Comparison of ENCODE assay signal across 8 cellular contexts in genomic region chr11:118911880-118912741, GRCh38. TPM values are rescaled to one million over a fixed set of nuclear protein-coding genes. Genes with fewer than 3 reads are reported as not detected.
DNase-seq lines count a peak whose midpoint lies in the region; ATAC-seq and TF ChIP-seq lines count a peak whose summit lies in the region.

No MANE protein-coding gene starts in this region.

- POLR2A ChIA-PET in AG04449 (lab: Yijun Ruan, JAX) = interaction anchor here (1.0 to 4.1 kb wide), 5 partner anchors 16 to 293 kb away, joined by 4 to 49 read pairs (median 10); partner anchors contain the start of gene DDX6
- POLR2A ChIA-PET in activated CD4-positive, alpha-beta T cell treated with anti-CD3 and anti-CD28 coated beads for 36 hours (lab: Charles Lee) = interaction anchor here (1.2 to 3.7 kb wide), 8 partner anchors 11 to 122 kb away, joined by 4 to 26 read pairs (median 6); partner anchors contain the start of genes BCL9L and DDX6

- TF ChIP-seq CTCF in AG04449 (IDR thresholded peaks at IDR 0.05; ENCODE audit: insufficient read depth, low read length, missing control alignments) = no peak
- TF ChIP-seq CTCF in colonic mucosa (IDR thresholded peaks at IDR 0.05) = no peak
- TF ChIP-seq CTCF in right lobe of liver (IDR thresholded peaks at IDR 0.05) = no peak

- H3K9me3 ChIP-seq in HUES48 (ENCODE audit: control insufficient read depth, insufficient read depth, low read length) (no peaks in the 10 kb centered on the region), colonic mucosa (no peaks in the 10 kb centered on the region), right lobe of liver (no peaks in the 10 kb centered on the region)

- no peaks in the 10 kb centered on the region for H3K9me3 Mint-ChIP-seq in activated CD4-positive, alpha-beta T cell treated with anti-CD3 and anti-CD28 coated beads for 36 hours (ENCODE audit: low read depth)

- peak overlapping the region; percentile 78 for H3K4me3 Mint-ChIP-seq in activated CD4-positive, alpha-beta T cell treated with anti-CD3 and anti-CD28 coated beads for 36 hours

- DNase-seq in AG04449 (ENCODE audit: low read depth, low spot score) = no peak
- peak; percentile 92 for DNase-seq in activated CD4-positive, alpha-beta T cell treated with anti-CD3 and anti-CD28 coated beads for 36 hours
- peak; percentile 90 for DNase-seq in colonic mucosa
- DNase-seq in right lobe of liver = peak in 2 of 3 donors; percentile 51 to 66
- DNase-seq in stimulated activated CD4-positive, alpha-beta T cell treated with anti-CD3 and anti-CD28 coated beads, TNF-alpha, amount 100 ng/mL, for 24 hours (ENCODE audit: low read depth in 3 of 3) = peak; percentile 71 to 83 (median 71)

- no peak for TF ChIP-seq POLR2A in right lobe of liver (IDR thresholded peaks at IDR 0.05)

- H3K27me3 ChIP-seq in HUES48 (ENCODE audit: control insufficient read depth, insufficient read depth, low read length) = no peaks in the 10 kb centered on the region
- H3K27me3 ChIP-seq in colonic mucosa = no peaks in the 10 kb centered on the region
- no peaks in the 10 kb centered on the region for H3K27me3 ChIP-seq in right lobe of liver

- intact Hi-C loops in activated CD4-positive, alpha-beta T cell treated with anti-CD3 and anti-CD28 coated beads for 36 hours (cut with DNase I, micrococcal nuclease) = loop anchor here (1.0 kb wide), 1 partner anchor 16 kb away; no protein-coding TSS in a partner anchor
- intact Hi-C loops in colonic mucosa (cut with DNase I) (no loop called here), right lobe of liver (cut with DNase I) (no loop called here)

- H3K27ac ChIP-seq in HUES48 (ENCODE audit: low read depth, low read length) = peak overlapping the region; percentile 100
- peak overlapping the region; percentile 100 for H3K27ac ChIP-seq in colonic mucosa
- peak overlapping the region; percentile 47 to 75 (median 74) for H3K27ac ChIP-seq in right lobe of liver

- H3K4me3 ChIP-seq in AG04449 (ENCODE audit: low read depth, low read length) (peak overlapping the region; percentile 51), HUES48 (ENCODE audit: low read depth, low read length) (peak overlapping the region; percentile 67), colonic mucosa (no peak overlapping the region), right lobe of liver (no peak overlapping the region)

- no peaks in the 10 kb centered on the region for H3K36me3 ChIP-seq in HUES48 (ENCODE audit: control insufficient read depth, insufficient read depth, low read length)
- H3K36me3 ChIP-seq in colonic mucosa = no peaks in the 10 kb centered on the region
- H3K36me3 ChIP-seq in right lobe of liver = no peaks in the 10 kb centered on the region

- peaks cover 88% of the 10 kb centered on the region for H3K4me1 Mint-ChIP-seq in activated CD4-positive, alpha-beta T cell treated with anti-CD3 and anti-CD28 coated beads for 36 hours

- ATAC-seq in activated CD4-positive, alpha-beta T cell treated with anti-CD3 and anti-CD28 coated beads for 36 hours = peak; percentile 59
- peak in 2 of 4 donors; percentile 3 to 33 for ATAC-seq in right lobe of liver
- ATAC-seq in HG02884 (IDR thresholded peaks at IDR 0.05; ENCODE audit: unreplicated experiment) = no peak
- no peak for ATAC-seq in GM18868 (IDR thresholded peaks at IDR 0.05; ENCODE audit: unreplicated experiment)

- peaks cover 86% of the 10 kb centered on the region for H3K4me1 ChIP-seq in HUES48 (ENCODE audit: control insufficient read depth, insufficient read depth, low read length)
- H3K4me1 ChIP-seq in colonic mucosa = peaks cover 60% of the 10 kb centered on the region
- H3K4me1 ChIP-seq in right lobe of liver = peaks cover 0 to 58% (median 29%) of the 10 kb centered on the region in 4 donors

- peak overlapping the region; percentile 78 for H3K9ac ChIP-seq in HUES48 (ENCODE audit: low read depth, low read length)
- peak overlapping the region; percentile 60 to 75 for H3K9ac ChIP-seq in colonic mucosa (ENCODE audit: low read depth in 2 of 2, low read length in 2 of 2)

- CTCF ChIA-PET in AG04449 (lab: Yijun Ruan, JAX) = interaction anchor here (0.6 to 1.4 kb wide), 2 partner anchors 11 to 45 kb away, joined by 3 to 5 read pairs; no protein-coding TSS in a partner anchor
- CTCF ChIA-PET in activated CD4-positive, alpha-beta T cell treated with anti-CD3 and anti-CD28 coated beads for 36 hours (lab: Charles Lee) = interaction anchor here (0.6 to 10.3 kb wide), 9 partner anchors 17 to 222 kb away, joined by 3 to 96 read pairs (median 6); partner anchors contain the start of genes CXCR5, SLC37A4 and UPK2

- H3K27ac Mint-ChIP-seq in activated CD4-positive, alpha-beta T cell treated with anti-CD3 and anti-CD28 coated beads for 36 hours = peak overlapping the region; percentile 100

- 55% methylated on average over 17 of the region's 23 CpGs for WGBS in right lobe of liver (ENCODE audit: insufficient coverage, low coverage, low lambda C conversion rate, missing lambda C conversion rate)

- H3K27me3 Mint-ChIP-seq in activated CD4-positive, alpha-beta T cell treated with anti-CD3 and anti-CD28 coated beads for 36 hours = no peaks in the 10 kb centered on the region

- H3K36me3 Mint-ChIP-seq in activated CD4-positive, alpha-beta T cell treated with anti-CD3 and anti-CD28 coated beads for 36 hours (ENCODE audit: low read depth) = peaks cover 9% of the 10 kb centered on the region

RNA-seq across cellular contexts. Expression of gene BCL9L, which starts 13.6 kb away (rescaled TPM):
- total RNA-seq in activated CD4-positive, alpha-beta T cell treated with anti-CD3 and anti-CD28 coated beads for 36 hours = 10 to 100 TPM; 34.5 to 58.5 TPM
- total RNA-seq in colonic mucosa = 10 to 100 TPM; 31.4 to 37.4 TPM
- 10 to 100 TPM; 10.2 to 22.5 (median 19.8) TPM for total RNA-seq in right lobe of liver

RNA-seq across cellular contexts. Expression of gene CXCR5, which starts 28.4 kb away (rescaled TPM):
- total RNA-seq in activated CD4-positive, alpha-beta T cell treated with anti-CD3 and anti-CD28 coated beads for 36 hours = 10 to 100 TPM; 18.9 to 21.3 TPM
- total RNA-seq in colonic mucosa (under 1 TPM; 0.05 to 0.19 TPM), right lobe of liver (under 1 TPM in 2 of 6 experiments, not detected in 4; 0.07 TPM)

RNA-seq across cellular contexts. Expression of gene UPK2, which starts 44.0 kb away (rescaled TPM):
- under 1 TPM; 0.19 to 0.32 TPM for total RNA-seq in activated CD4-positive, alpha-beta T cell treated with anti-CD3 and anti-CD28 coated beads for 36 hours
- total RNA-seq in colonic mucosa (not detected), right lobe of liver (not detected)

RNA-seq across cellular contexts. Expression of gene FOXR1, which starts 59.5 kb away (rescaled TPM):
- total RNA-seq in activated CD4-positive, alpha-beta T cell treated with anti-CD3 and anti-CD28 coated beads for 36 hours = not detected
- total RNA-seq in colonic mucosa (not detected), right lobe of liver (not detected)

Comparison
In these comparisons a context has a peak if more than half of its experiments do, and no peak if none do; other contexts are left out.
1. H3K4me3 ChIP-seq: peak in AG04449 (single experiment) and HUES48 (single experiment); none in colonic mucosa (single experiment) and right lobe of liver (0 of 3).
2. RNA of gene CXCR5, which starts 28.4 kb away (total RNA-seq): 18.9 to 21.3 TPM in activated CD4-positive, alpha-beta T cell treated with anti-CD3 and anti-CD28 coated beads for 36 hours; 0.05 to 0.19 TPM in colonic mucosa and 0.07 TPM in right lobe of liver; every median in the first group is over 10 times any median in the second.
3. intact Hi-C loops: an anchor here in activated CD4-positive, alpha-beta T cell treated with anti-CD3 and anti-CD28 coated beads for 36 hours (1.0 kb wide); none called in colonic mucosa and right lobe of liver.
4. Peak in every context shown above with its lines, with median percentiles within 50 percentile points of each other: H3K27ac ChIP-seq.